ENCODE assay signal across 2 cellular contexts in genomic region chr10:103544657-103545310, GRCh38.
TF ChIP-seq lines count a peak whose summit lies in the region.

No MANE protein-coding gene starts in this region.

TF ChIP-seq in HCT116, 20 proteins besides CTCF, POLR2A, EP300 and RAD21:
- no peak for TF ChIP-seq FOSL1 (IDR thresholded peaks at IDR 0.05; ENCODE audit: low read depth)
- no peak for TF ChIP-seq YY1 (IDR thresholded peaks at IDR 0.05; ENCODE audit: extremely low read depth, insufficient replicate concordance, low read depth, low read length)
- TF ChIP-seq SP1 (IDR thresholded peaks at IDR 0.05; ENCODE audit: low read depth), result no peak
- TF ChIP-seq SIN3A (IDR thresholded peaks at IDR 0.05; ENCODE audit: low read depth), result no peak
- no peak for TF ChIP-seq CBX3 (IDR thresholded peaks at IDR 0.05; ENCODE audit: low read depth)
- TF ChIP-seq ZFX (IDR thresholded peaks at IDR 0.05), result no peak
- no peak for TF ChIP-seq POLR2AphosphoS5 (IDR thresholded peaks at IDR 0.05; ENCODE audit: low read depth, low read length)
- TF ChIP-seq SRF (IDR thresholded peaks at IDR 0.05; ENCODE audit: low read depth), result no peak
- no peak for TF ChIP-seq REST (IDR thresholded peaks at IDR 0.05; ENCODE audit: low read depth)
- no peak for TF ChIP-seq ZBTB33 (IDR thresholded peaks at IDR 0.05; ENCODE audit: extremely low read depth, insufficient replicate concordance, low read length)
- TF ChIP-seq ATF3 (IDR thresholded peaks at IDR 0.05), result no peak
- TF ChIP-seq ELF1 (IDR thresholded peaks at IDR 0.05; ENCODE audit: borderline replicate concordance, low read depth), result no peak

TF ChIP-seq in H1, 55 proteins besides CTCF, POLR2A, EP300 and RAD21:
- TF ChIP-seq JUND (IDR thresholded peaks at IDR 0.05; ENCODE audit: low read length), result no peak
- TF ChIP-seq KDM5A (IDR thresholded peaks at IDR 0.05; ENCODE audit: low read length), result no peak
- TF ChIP-seq SP2 (IDR thresholded peaks at IDR 0.05; ENCODE audit: low read length), result no peak
- TF ChIP-seq SAP30 (IDR thresholded peaks at IDR 0.05; ENCODE audit: insufficient read depth, insufficient replicate concordance, low read length), result no peak
- TF ChIP-seq SUZ12 (IDR thresholded peaks at IDR 0.05; ENCODE audit: low read length), result no peak
- no peak for TF ChIP-seq POLR2AphosphoS5 (IDR thresholded peaks at IDR 0.05; ENCODE audit: low read depth, low read length)
- TF ChIP-seq FOSL1 (IDR thresholded peaks at IDR 0.05; ENCODE audit: insufficient read depth, low read depth, low read length), result no peak
- no peak for TF ChIP-seq CEBPB (IDR thresholded peaks at IDR 0.05; ENCODE audit: low read depth, low read length)
- no peak for TF ChIP-seq ATF2 (IDR thresholded peaks at IDR 0.05; ENCODE audit: low read length)
- TF ChIP-seq SRF (IDR thresholded peaks at IDR 0.05; ENCODE audit: low read depth, low read length), result no peak
- no peak for TF ChIP-seq CREB1 (IDR thresholded peaks at IDR 0.05)
- TF ChIP-seq EZH2 (IDR thresholded peaks at IDR 0.05; ENCODE audit: low read depth, low read length, severe bottlenecking), result no peak
- no peak for TF ChIP-seq PHF8 (conservative IDR thresholded peaks at IDR 0.05; ENCODE audit: low read depth, low read length)
- TF ChIP-seq TCF12 (IDR thresholded peaks at IDR 0.05; ENCODE audit: low read depth, low read length), result no peak
- no peak for TF ChIP-seq CHD2 (IDR thresholded peaks at IDR 0.05; ENCODE audit: low read length)
- no peak for TF ChIP-seq CHD1 (IDR thresholded peaks at IDR 0.05; ENCODE audit: low read depth, low read length)
- no peak for TF ChIP-seq TBP (IDR thresholded peaks at IDR 0.05; ENCODE audit: low read depth, low read length)
